Comparison of ENCODE assay signal across 12 cellular contexts in the genomic region with DNA sequence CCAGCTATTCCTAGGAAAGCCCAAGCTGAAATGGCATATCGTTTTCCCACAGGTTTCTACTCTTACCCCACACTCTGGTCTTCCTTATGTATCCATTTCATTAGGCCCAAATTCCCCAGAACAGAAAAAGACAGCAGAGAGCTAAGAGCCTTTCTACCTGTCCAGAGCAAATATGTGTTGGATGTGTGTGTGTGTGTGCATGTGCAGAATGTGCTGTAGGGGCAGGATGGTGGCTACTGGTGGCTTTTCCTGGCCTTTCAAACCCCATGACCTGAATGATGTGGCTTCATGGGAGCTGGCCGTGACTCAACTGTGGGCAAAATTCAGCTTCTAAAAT.
DNase-seq lines count a peak whose midpoint lies in the region; ATAC-seq, FAIRE-seq and TF ChIP-seq lines count a peak whose summit lies in the region.
"Had no signal": no experiment of that assay in that cellular context is flagged by ENCODE, and none has a peak within 500 bp of the region (broad histone marks: within the 10 kb centered on the region; RNA-seq: fewer than 3 reads in every experiment).

No MANE protein-coding gene starts in this region.

- H3K9me3 Mint-ChIP-seq in activated T-helper 17 cell treated with anti-CD3 and anti-CD28 coated beads, Interleukin-2, amount 50 U/mL, for 72 hours: peaks cover 17% of the 10 kb centered on the region
- peaks cover 1% of the 10 kb centered on the region for H3K9me3 Mint-ChIP-seq in memory B cell
- H3K9me3 Mint-ChIP-seq in activated naive CD4-positive, alpha-beta T cell treated with anti-CD3 and anti-CD28 coated beads, Interleukin-2, amount 50 U/mL, for 72 hours: peaks cover 25 to 27% of the 10 kb centered on the region in 2 donors

- peaks cover 10% of the 10 kb centered on the region for H3K4me1 Mint-ChIP-seq in activated T-helper 17 cell treated with anti-CD3 and anti-CD28 coated beads, Interleukin-2, amount 50 U/mL, for 72 hours
- H3K4me1 Mint-ChIP-seq in memory B cell: peaks cover 38% of the 10 kb centered on the region

- FAIRE-seq in GM12891 (lab: Jason Lieb, UNC): peak; percentile 20

- H3K27me3 Mint-ChIP-seq in activated T-helper 17 cell treated with anti-CD3 and anti-CD28 coated beads, Interleukin-2, amount 50 U/mL, for 72 hours: peaks cover 9% of the 10 kb centered on the region
- H3K27me3 Mint-ChIP-seq in memory B cell: no peaks in the 10 kb centered on the region

- TF ChIP-seq POLR2A in GM12891 (IDR thresholded peaks at IDR 0.05; ENCODE audit: low read depth, low read length) (peak; percentile 57), GM18951 (IDR thresholded peaks at IDR 0.05; ENCODE audit: extremely low read depth, insufficient read depth, insufficient read length) (peak; percentile 25)

- in situ Hi-C loops in GM18951 (cut with MboI; ENCODE audit: low sequenced_read_pairs, unreplicated experiment): no loop called here
- in situ Hi-C loops in G401 (cut with HindIII; ENCODE audit: low sequenced_read_pairs): no loop called here

- no peak for ATAC-seq in activated T-helper 17 cell treated with anti-CD3 and anti-CD28 coated beads, Interleukin-2, amount 50 U/mL, for 72 hours (replicated peaks)
- no peak for ATAC-seq in memory B cell (ENCODE audit: low read depth)
- ATAC-seq in activated naive CD4-positive, alpha-beta T cell treated with anti-CD3 and anti-CD28 coated beads, Interleukin-2, amount 50 U/mL, for 72 hours: no peak

- DNase-seq in GM12891 (ENCODE audit: insufficient read length, low spot score): no peak
- no peak for DNase-seq in memory B cell (ENCODE audit: low spot score in 2 of 2)
- no peak for DNase-seq in G401 (ENCODE audit: low spot score)
- DNase-seq in activated naive CD4-positive, alpha-beta T cell treated with anti-CD3 and anti-CD28 coated beads, Interleukin-2, amount 50 U/mL, for 72 hours (ENCODE audit: low spot score in 2 of 2): no peak
- DNase-seq in MV-4-11 (lab: John Stamatoyannopoulos, UW): no peak
- DNase-seq: NCI-H1417, NCI-H1930, NCI-H446, NCI-H69, SJCRH30 had no signal

- H3K36me3 Mint-ChIP-seq in activated T-helper 17 cell treated with anti-CD3 and anti-CD28 coated beads, Interleukin-2, amount 50 U/mL, for 72 hours (ENCODE audit: low read depth): no peaks in the 10 kb centered on the region
- no peaks in the 10 kb centered on the region for H3K36me3 Mint-ChIP-seq in memory B cell
- H3K36me3 Mint-ChIP-seq in activated naive CD4-positive, alpha-beta T cell treated with anti-CD3 and anti-CD28 coated beads, Interleukin-2, amount 50 U/mL, for 72 hours: peaks cover 6 to 13% of the 10 kb centered on the region in 2 donors

- H3K27ac Mint-ChIP-seq in activated T-helper 17 cell treated with anti-CD3 and anti-CD28 coated beads, Interleukin-2, amount 50 U/mL, for 72 hours: peak overlapping the region; percentile 63
- peak overlapping the region; percentile 22 for H3K27ac Mint-ChIP-seq in memory B cell
- H3K27ac Mint-ChIP-seq in activated naive CD4-positive, alpha-beta T cell treated with anti-CD3 and anti-CD28 coated beads, Interleukin-2, amount 50 U/mL, for 72 hours: no peak overlapping the region

- peak overlapping the region; percentile 19 for H3K4me3 Mint-ChIP-seq in activated T-helper 17 cell treated with anti-CD3 and anti-CD28 coated beads, Interleukin-2, amount 50 U/mL, for 72 hours
- H3K4me3 Mint-ChIP-seq in memory B cell: no peak overlapping the region

TF ChIP-seq in GM12891, 5 proteins besides CTCF, POLR2A, EP300 and RAD21:
- peak; percentile 67 for TF ChIP-seq POLR2AphosphoS5 (IDR thresholded peaks at IDR 0.05; ENCODE audit: low read depth, low read length)
- TF ChIP-seq POU2F2 (IDR thresholded peaks at IDR 0.05; ENCODE audit: low read depth, low read length): 0 out of 2 replicates have a peak, but pooled peaks have one; percentile 29
- no peak for TF ChIP-seq PAX5 (IDR thresholded peaks at IDR 0.05; ENCODE audit: insufficient read depth, low read length, severe bottlenecking)

Comparison
In these comparisons a context has a peak if more than half of its experiments do, and no peak if none do; other contexts are left out.
1. H3K27ac Mint-ChIP-seq: peak in activated T-helper 17 cell treated with anti-CD3 and anti-CD28 coated beads, Interleukin-2, amount 50 U/mL, for 72 hours (single experiment) and memory B cell (single experiment); none in activated naive CD4-positive, alpha-beta T cell treated with anti-CD3 and anti-CD28 coated beads, Interleukin-2, amount 50 U/mL, for 72 hours (0 of 2).